In the genomic region with DNA sequence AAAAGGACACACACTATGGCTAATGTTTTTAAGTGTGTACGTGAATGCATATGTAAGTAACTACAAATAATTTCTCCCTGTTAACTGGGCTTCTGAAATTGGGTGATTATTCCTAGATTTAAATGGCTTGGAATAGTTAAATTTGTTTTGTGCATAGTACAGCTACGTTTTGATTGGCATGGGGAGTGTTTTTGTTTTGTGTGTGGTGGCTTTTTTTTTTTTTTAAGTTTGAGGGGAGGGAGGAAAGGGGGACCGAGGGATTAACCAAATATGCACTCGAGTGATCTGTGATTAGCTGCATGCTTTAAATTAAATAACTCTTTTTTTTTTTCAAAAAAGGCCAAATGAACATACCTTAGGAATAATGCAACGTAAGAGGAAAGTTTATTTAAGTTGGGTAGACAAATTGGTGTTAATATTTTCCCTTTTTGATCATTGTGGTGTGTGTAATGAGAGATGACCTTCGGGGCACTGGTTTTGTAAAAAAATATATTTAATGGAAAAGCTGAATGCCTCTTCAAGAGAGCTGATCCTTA, we compare ENCODE assay signal across 1 cellular context.
TF ChIP-seq lines count a peak whose summit lies in the region.

No MANE protein-coding gene starts in this region.

TF ChIP-seq in K562, 482 proteins besides CTCF, POLR2A, EP300 and RAD21 (continued from another document and continues in another):
- TF ChIP-seq, protein P1, sequence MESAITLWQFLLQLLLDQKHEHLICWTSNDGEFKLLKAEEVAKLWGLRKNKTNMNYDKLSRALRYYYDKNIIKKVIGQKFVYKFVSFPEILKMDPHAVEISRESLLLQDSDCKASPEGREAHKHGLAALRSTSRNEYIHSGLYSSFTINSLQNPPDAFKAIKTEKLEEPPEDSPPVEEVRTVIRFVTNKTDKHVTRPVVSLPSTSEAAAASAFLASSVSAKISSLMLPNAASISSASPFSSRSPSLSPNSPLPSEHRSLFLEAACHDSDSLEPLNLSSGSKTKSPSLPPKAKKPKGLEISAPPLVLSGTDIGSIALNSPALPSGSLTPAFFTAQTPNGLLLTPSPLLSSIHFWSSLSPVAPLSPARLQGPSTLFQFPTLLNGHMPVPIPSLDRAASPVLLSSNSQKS (CRISPR knock-in tag; IDR thresholded peaks at IDR 0.05), result no peak
- TF ChIP-seq GATAD2A (IDR thresholded peaks at IDR 0.05) (0 out of 2 replicates have a peak, but pooled peaks have one; percentile 45), HDGF (IDR thresholded peaks at IDR 0.05) (no peak), MLX (CRISPR knock-in tag; conservative IDR thresholded peaks at IDR 0.05) (no peak), ESRRB (CRISPR knock-in tag; IDR thresholded peaks at IDR 0.05; ENCODE audit: borderline replicate concordance) (no peak), TCF3 (CRISPR knock-in tag; IDR thresholded peaks at IDR 0.05) (no peak), ZBTB17 (CRISPR knock-in tag; IDR thresholded peaks at IDR 0.05) (no peak), ZNF311 (CRISPR knock-in tag; IDR thresholded peaks at IDR 0.05) (no peak), NR1H2 (CRISPR knock-in tag; IDR thresholded peaks at IDR 0.05) (no peak), BMI1 (IDR thresholded peaks at IDR 0.05; ENCODE audit: low read length) (no peak), TCF15 (CRISPR knock-in tag; IDR thresholded peaks at IDR 0.05) (no peak), PPARD (CRISPR knock-in tag; IDR thresholded peaks at IDR 0.05) (no peak), MTF1 (CRISPR knock-in tag; IDR thresholded peaks at IDR 0.05; ENCODE audit: borderline replicate concordance) (no peak), TAF1 (IDR thresholded peaks at IDR 0.05; ENCODE audit: control insufficient read depth, extremely low read depth, insufficient read depth, low read length, severe bottlenecking) (no peak), RBM14 (IDR thresholded peaks at IDR 0.05; ENCODE audit: borderline replicate concordance, insufficient read depth, low read depth, low read length) (no peak), HLTF (IDR thresholded peaks at IDR 0.05) (0 out of 2 replicates have a peak, but pooled peaks have one; percentile 33), ARNT (IDR thresholded peaks at IDR 0.05) (peak in 1 of 2 experiments; percentile 18; a peak in 1 of 4 replicates), SRSF7 (optimal IDR thresholded peaks at IDR 0.05; ENCODE audit: low read depth, low read length) (no peak), MCM7 (IDR thresholded peaks at IDR 0.05) (no peak), ZBTB7A (IDR thresholded peaks at IDR 0.05; ENCODE audit: borderline replicate concordance, control insufficient read depth, low read depth, low read length) (no peak), ZSCAN29 (IDR thresholded peaks at IDR 0.05) (no peak), ZNF384 (IDR thresholded peaks at IDR 0.05; ENCODE audit: low read depth, low read length) (peak; percentile 90), HDAC3 (IDR thresholded peaks at IDR 0.05; ENCODE audit: borderline replicate concordance, partially characterized antibody) (peak; percentile 28), ZC3H4 (CRISPR knock-in tag; IDR thresholded peaks at IDR 0.05; ENCODE audit: borderline replicate concordance) (no peak), SRF (CRISPR knock-in tag; IDR thresholded peaks at IDR 0.05) (no peak), ZFP30 (CRISPR knock-in tag; IDR thresholded peaks at IDR 0.05; ENCODE audit: borderline replicate concordance) (no peak), ZNF586 (CRISPR knock-in tag; conservative IDR thresholded peaks at IDR 0.05) (no peak), E4F1 (CRISPR knock-in tag; IDR thresholded peaks at IDR 0.05; ENCODE audit: borderline replicate concordance) (no peak), ZNF79 (CRISPR knock-in tag; IDR thresholded peaks at IDR 0.05; ENCODE audit: low read depth) (no peak), MYC (IDR thresholded peaks at IDR 0.05; ENCODE audit: low read depth, low read length) (no peak), MYC (CRISPR knock-in tag; IDR thresholded peaks at IDR 0.05; ENCODE audit: borderline replicate concordance, low read depth) (no peak), NUFIP1 (IDR thresholded peaks at IDR 0.05; ENCODE audit: partially characterized antibody) (no peak), USF1 (CRISPR knock-in tag; IDR thresholded peaks at IDR 0.05) (no peak), SIRT6 (IDR thresholded peaks at IDR 0.05; ENCODE audit: low read depth, low read length) (no peak), MCM3 (IDR thresholded peaks at IDR 0.05) (no peak), SRSF9 (IDR thresholded peaks at IDR 0.05; ENCODE audit: borderline replicate concordance, low read depth, low read length) (no peak), SPI1 (IDR thresholded peaks at IDR 0.05; ENCODE audit: borderline replicate concordance, low read depth, low read length) (no peak), FOXO4 (CRISPR knock-in tag; IDR thresholded peaks at IDR 0.05) (no peak), SLC30A9 (CRISPR knock-in tag; IDR thresholded peaks at IDR 0.05) (no peak)
- TF ChIP-seq, protein P2, sequence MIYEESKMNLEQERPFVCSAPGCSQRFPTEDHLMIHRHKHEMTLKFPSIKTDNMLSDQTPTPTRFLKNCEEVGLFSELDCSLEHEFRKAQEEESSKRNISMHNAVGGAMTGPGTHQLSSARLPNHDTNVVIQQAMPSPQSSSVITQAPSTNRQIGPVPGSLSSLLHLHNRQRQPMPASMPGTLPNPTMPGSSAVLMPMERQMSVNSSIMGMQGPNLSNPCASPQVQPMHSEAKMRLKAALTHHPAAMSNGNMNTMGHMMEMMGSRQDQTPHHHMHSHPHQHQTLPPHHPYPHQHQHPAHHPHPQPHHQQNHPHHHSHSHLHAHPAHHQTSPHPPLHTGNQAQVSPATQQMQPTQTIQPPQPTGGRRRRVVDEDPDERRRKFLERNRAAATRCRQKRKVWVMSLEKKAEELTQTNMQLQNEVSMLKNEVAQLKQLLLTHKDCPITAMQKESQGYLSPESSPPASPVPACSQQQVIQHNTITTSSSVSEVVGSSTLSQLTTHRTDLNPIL (CRISPR knock-in tag; IDR thresholded peaks at IDR 0.05), result no peak
- TF ChIP-seq, protein P3, sequence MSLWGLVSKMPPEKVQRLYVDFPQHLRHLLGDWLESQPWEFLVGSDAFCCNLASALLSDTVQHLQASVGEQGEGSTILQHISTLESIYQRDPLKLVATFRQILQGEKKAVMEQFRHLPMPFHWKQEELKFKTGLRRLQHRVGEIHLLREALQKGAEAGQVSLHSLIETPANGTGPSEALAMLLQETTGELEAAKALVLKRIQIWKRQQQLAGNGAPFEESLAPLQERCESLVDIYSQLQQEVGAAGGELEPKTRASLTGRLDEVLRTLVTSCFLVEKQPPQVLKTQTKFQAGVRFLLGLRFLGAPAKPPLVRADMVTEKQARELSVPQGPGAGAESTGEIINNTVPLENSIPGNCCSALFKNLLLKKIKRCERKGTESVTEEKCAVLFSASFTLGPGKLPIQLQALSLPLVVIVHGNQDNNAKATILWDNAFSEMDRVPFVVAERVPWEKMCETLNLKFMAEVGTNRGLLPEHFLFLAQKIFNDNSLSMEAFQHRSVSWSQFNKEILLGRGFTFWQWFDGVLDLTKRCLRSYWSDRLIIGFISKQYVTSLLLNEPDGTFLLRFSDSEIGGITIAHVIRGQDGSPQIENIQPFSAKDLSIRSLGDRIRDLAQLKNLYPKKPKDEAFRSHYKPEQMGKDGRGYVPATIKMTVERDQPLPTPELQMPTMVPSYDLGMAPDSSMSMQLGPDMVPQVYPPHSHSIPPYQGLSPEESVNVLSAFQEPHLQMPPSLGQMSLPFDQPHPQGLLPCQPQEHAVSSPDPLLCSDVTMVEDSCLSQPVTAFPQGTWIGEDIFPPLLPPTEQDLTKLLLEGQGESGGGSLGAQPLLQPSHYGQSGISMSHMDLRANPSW (CRISPR knock-in tag; IDR thresholded peaks at IDR 0.05), result no peak
- TF ChIP-seq, protein P4, sequence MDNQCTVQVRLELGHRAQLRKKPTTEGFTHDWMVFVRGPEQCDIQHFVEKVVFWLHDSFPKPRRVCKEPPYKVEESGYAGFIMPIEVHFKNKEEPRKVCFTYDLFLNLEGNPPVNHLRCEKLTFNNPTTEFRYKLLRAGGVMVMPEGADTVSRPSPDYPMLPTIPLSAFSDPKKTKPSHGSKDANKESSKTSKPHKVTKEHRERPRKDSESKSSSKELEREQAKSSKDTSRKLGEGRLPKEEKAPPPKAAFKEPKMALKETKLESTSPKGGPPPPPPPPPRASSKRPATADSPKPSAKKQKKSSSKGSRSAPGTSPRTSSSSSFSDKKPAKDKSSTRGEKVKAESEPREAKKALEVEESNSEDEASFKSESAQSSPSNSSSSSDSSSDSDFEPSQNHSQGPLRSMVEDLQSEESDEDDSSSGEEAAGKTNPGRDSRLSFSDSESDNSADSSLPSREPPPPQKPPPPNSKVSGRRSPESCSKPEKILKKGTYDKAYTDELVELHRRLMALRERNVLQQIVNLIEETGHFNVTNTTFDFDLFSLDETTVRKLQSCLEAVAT (IDR thresholded peaks at IDR 0.05), result peak in 1 of 2 experiments; percentile 44; a peak in 1 of 4 replicates
- TF ChIP-seq, protein P5, sequence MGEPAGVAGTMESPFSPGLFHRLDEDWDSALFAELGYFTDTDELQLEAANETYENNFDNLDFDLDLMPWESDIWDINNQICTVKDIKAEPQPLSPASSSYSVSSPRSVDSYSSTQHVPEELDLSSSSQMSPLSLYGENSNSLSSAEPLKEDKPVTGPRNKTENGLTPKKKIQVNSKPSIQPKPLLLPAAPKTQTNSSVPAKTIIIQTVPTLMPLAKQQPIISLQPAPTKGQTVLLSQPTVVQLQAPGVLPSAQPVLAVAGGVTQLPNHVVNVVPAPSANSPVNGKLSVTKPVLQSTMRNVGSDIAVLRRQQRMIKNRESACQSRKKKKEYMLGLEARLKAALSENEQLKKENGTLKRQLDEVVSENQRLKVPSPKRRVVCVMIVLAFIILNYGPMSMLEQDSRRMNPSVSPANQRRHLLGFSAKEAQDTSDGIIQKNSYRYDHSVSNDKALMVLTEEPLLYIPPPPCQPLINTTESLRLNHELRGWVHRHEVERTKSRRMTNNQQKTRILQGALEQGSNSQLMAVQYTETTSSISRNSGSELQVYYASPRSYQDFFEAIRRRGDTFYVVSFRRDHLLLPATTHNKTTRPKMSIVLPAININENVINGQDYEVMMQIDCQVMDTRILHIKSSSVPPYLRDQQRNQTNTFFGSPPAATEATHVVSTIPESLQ (CRISPR knock-in tag; IDR thresholded peaks at IDR 0.05), result no peak
- TF ChIP-seq, protein P6, sequence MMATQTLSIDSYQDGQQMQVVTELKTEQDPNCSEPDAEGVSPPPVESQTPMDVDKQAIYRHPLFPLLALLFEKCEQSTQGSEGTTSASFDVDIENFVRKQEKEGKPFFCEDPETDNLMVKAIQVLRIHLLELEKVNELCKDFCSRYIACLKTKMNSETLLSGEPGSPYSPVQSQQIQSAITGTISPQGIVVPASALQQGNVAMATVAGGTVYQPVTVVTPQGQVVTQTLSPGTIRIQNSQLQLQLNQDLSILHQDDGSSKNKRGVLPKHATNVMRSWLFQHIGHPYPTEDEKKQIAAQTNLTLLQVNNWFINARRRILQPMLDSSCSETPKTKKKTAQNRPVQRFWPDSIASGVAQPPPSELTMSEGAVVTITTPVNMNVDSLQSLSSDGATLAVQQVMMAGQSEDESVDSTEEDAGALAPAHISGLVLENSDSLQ (IDR thresholded peaks at IDR 0.05), result peak; percentile 93
